34 cellular contexts compared by ENCODE assay signal in genomic region chr17:7798839-7799238, GRCh38. TPM values are rescaled to one million over a fixed set of nuclear protein-coding genes. Genes with fewer than 3 reads are reported as not detected.
"Had no signal": no experiment of that assay in that cellular context is flagged by ENCODE, and none has a peak within 500 bp of the region (broad histone marks: within the 10 kb centered on the region; RNA-seq: fewer than 3 reads in every experiment).

No MANE protein-coding gene starts in this region.

- H3K27ac Mint-ChIP-seq: activated B cell treated with CpG ODN at 0.5 μM for 24 hours; activated CD4-positive, alpha-beta memory T cell treated with anti-CD3 and anti-CD28 coated beads, Interleukin-2, amount 10 ng/mL, durations not matched to agents 7 days and 5 days; activated CD4-positive, alpha-beta T cell treated with anti-CD3 and anti-CD28 coated beads, Interleukin-2, amount 10 ng/mL, durations not matched to agents 7 days and 5 days; activated CD8-positive, alpha-beta memory T cell treated with anti-CD3 and anti-CD28 coated beads, Interleukin-2, amount 10 ng/mL, durations not matched to agents 7 days and 5 days; activated CD8-positive, alpha-beta T cell treated with anti-CD3 and anti-CD28 coated beads, Interleukin-2, amount 10 ng/mL, durations not matched to agents 7 days and 5 days; activated naive CD4-positive, alpha-beta T cell treated with anti-CD3 and anti-CD28 coated beads, Interleukin-2, amount 10 ng/mL, durations not matched to agents 7 days and 5 days; activated naive CD4-positive, alpha-beta T cell treated with anti-CD3 and anti-CD28 coated beads, Interleukin-2, amount 50 U/mL, for 24 hours; activated naive CD8-positive, alpha-beta T cell; activated naive CD8-positive, alpha-beta T cell treated with anti-CD3 and anti-CD28 coated beads, Interleukin-2, amount 10 ng/mL, durations not matched to agents 7 days and 5 days; activated naive CD8-positive, alpha-beta T cell treated with anti-CD3 and anti-CD28 coated beads, Interleukin-2, amount 50 U/mL, for 24 hours; activated T-cell treated with anti-CD3 and anti-CD28 coated beads, Interleukin-2, amount 50 U/mL, for 24 hours; activated T-helper 2 cell treated with anti-CD3 and anti-CD28 coated beads, Interferon-gamma antibody, Interleukin-2, Interleukin-4, amounts not matched to agents 10 μg/mL and 5 μg/mL and 100 μg/mL, durations not matched to agents 14 hours and 24 hours and 36 hours; T-helper 1 cell treated with Interleukin-12 subunit alpha and Interleukin-12 subunit beta and Interleukin-4 antibody, amounts not matched to agents 30 μg/mL and 1 μg/mL, for 36 hours; T-helper 2 cell treated with Interferon-gamma antibody and Interleukin-4, amounts not matched to agents 5 μg/mL and 100 μg/mL, for 36 hours had no signal

- H3K9me3 ChIP-seq: ascending aorta had no signal

- H3K36me3 Mint-ChIP-seq: activated CD8-positive, alpha-beta memory T cell treated with anti-CD3 and anti-CD28 coated beads, Interleukin-2, amount 10 ng/mL, durations not matched to agents 7 days and 5 days; activated naive CD4-positive, alpha-beta T cell treated with anti-CD3 and anti-CD28 coated beads, Interleukin-2, amount 10 ng/mL, durations not matched to agents 7 days and 5 days; activated naive CD4-positive, alpha-beta T cell treated with anti-CD3 and anti-CD28 coated beads, Interleukin-2, amount 50 U/mL, for 24 hours; activated naive CD8-positive, alpha-beta T cell; activated naive CD8-positive, alpha-beta T cell treated with anti-CD3 and anti-CD28 coated beads, Interleukin-2, amount 10 ng/mL, durations not matched to agents 7 days and 5 days had no signal

- ATAC-seq: activated CD8-positive, alpha-beta memory T cell treated with anti-CD3 and anti-CD28 coated beads, Interleukin-2, amount 10 ng/mL, durations not matched to agents 7 days and 5 days; activated CD8-positive, alpha-beta T cell treated with anti-CD3 and anti-CD28 coated beads, Interleukin-2, amount 10 ng/mL, durations not matched to agents 7 days and 5 days; activated naive CD8-positive, alpha-beta T cell treated with anti-CD3 and anti-CD28 coated beads, Interleukin-2, amount 50 U/mL, for 24 hours had no signal

- H3K9me3 Mint-ChIP-seq: activated B cell treated with CpG ODN at 0.5 μM for 24 hours; activated CD4-positive, alpha-beta memory T cell treated with anti-CD3 and anti-CD28 coated beads, Interleukin-2, amount 10 ng/mL, durations not matched to agents 7 days and 5 days; activated CD4-positive, alpha-beta T cell treated with anti-CD3 and anti-CD28 coated beads, Interleukin-2, amount 10 ng/mL, durations not matched to agents 7 days and 5 days; activated naive CD4-positive, alpha-beta T cell treated with anti-CD3 and anti-CD28 coated beads, Interleukin-2, amount 10 ng/mL, durations not matched to agents 7 days and 5 days; activated naive CD4-positive, alpha-beta T cell treated with anti-CD3 and anti-CD28 coated beads, Interleukin-2, amount 50 U/mL, for 24 hours; activated naive CD8-positive, alpha-beta T cell treated with anti-CD3 and anti-CD28 coated beads, Interleukin-2, amount 10 ng/mL, durations not matched to agents 7 days and 5 days; activated naive CD8-positive, alpha-beta T cell treated with anti-CD3 and anti-CD28 coated beads, Interleukin-2, amount 50 U/mL, for 24 hours; activated T-cell treated with anti-CD3 and anti-CD28 coated beads, Interleukin-2, amount 50 U/mL, for 24 hours; activated T-helper 2 cell treated with anti-CD3 and anti-CD28 coated beads, Interferon-gamma antibody, Interleukin-2, Interleukin-4, amounts not matched to agents 10 μg/mL and 5 μg/mL and 100 μg/mL, durations not matched to agents 14 hours and 24 hours and 36 hours; T-helper 1 cell treated with Interleukin-12 subunit alpha and Interleukin-12 subunit beta and Interleukin-4 antibody, amounts not matched to agents 30 μg/mL and 1 μg/mL, for 36 hours; T-helper 2 cell treated with Interferon-gamma antibody and Interleukin-4, amounts not matched to agents 5 μg/mL and 100 μg/mL, for 36 hours had no signal

- DNase-seq: activated B cell treated with CpG ODN at 0.5 μM for 24 hours; activated CD4-positive, alpha-beta memory T cell treated with anti-CD3 and anti-CD28 coated beads, Interleukin-2, amount 10 ng/mL, durations not matched to agents 7 days and 5 days; activated CD4-positive, alpha-beta T cell treated with anti-CD3 and anti-CD28 coated beads for 4 hours; activated CD4-positive, alpha-beta T cell treated with anti-CD3 and anti-CD28 coated beads, Interleukin-2, amount 10 ng/mL, durations not matched to agents 7 days and 5 days; activated CD4-positive, alpha-beta T cell treated with anti-CD3 and anti-CD28 coated beads, Interleukin-2, amount 50 U/mL, for 48 hours; activated CD4-positive, CD25-positive, alpha-beta regulatory T cell treated with anti-CD3 and anti-CD28 coated beads, Interleukin-2, amount 50 U/mL, for 72 hours; activated CD8-positive, alpha-beta memory T cell treated with anti-CD3 and anti-CD28 coated beads for 24 hours; activated CD8-positive, alpha-beta memory T cell treated with anti-CD3 and anti-CD28 coated beads, Interleukin-2, amount 10 ng/mL, durations not matched to agents 7 days and 5 days; activated CD8-positive, alpha-beta memory T cell treated with anti-CD3 and anti-CD28 coated beads, Interleukin-2, amount 50 U/mL, for 48 hours; activated CD8-positive, alpha-beta T cell treated with anti-CD3 and anti-CD28 coated beads, Interleukin-2, amount 10 ng/mL, durations not matched to agents 7 days and 5 days; activated effector memory CD4-positive, alpha-beta T cell treated with Interleukin-2 at 50 U/mL for 16 hours; activated gamma-delta T cell; activated naive CD4-positive, alpha-beta T cell treated with anti-CD3 and anti-CD28 coated beads, Interleukin-2, amount 10 ng/mL, durations not matched to agents 7 days and 5 days; activated naive CD4-positive, alpha-beta T cell treated with Interleukin-2 at 50 U/mL for 16 hours; activated naive CD8-positive, alpha-beta T cell treated with anti-CD3 and anti-CD28 coated beads, Interleukin-2, amount 10 ng/mL, durations not matched to agents 7 days and 5 days; activated naive CD8-positive, alpha-beta T cell treated with anti-CD3 and anti-CD28 coated beads, Interleukin-2, amount 50 U/mL, for 24 hours; activated T-cell treated with anti-CD3 and anti-CD28 coated beads, Interleukin-2, amount 50 U/mL, for 24 hours; activated T-cell treated with anti-CD3 and anti-CD28 coated beads, Interleukin-2, amount 50 U/mL, for 48 hours; central memory CD4-positive, alpha-beta T cell; SW 1271; T-helper 1 cell; T-helper 2 cell; T-helper 9 cell had no signal

- H3K36me3 ChIP-seq: ascending aorta, cardiac muscle cell had no signal

- FAIRE-seq: bronchial epithelial cell, TTC549 had no signal

- H3K4me1 ChIP-seq: ascending aorta had no signal

- H3K4me1 Mint-ChIP-seq: activated B cell treated with CpG ODN at 0.5 μM for 24 hours; activated CD4-positive, alpha-beta memory T cell treated with anti-CD3 and anti-CD28 coated beads, Interleukin-2, amount 10 ng/mL, durations not matched to agents 7 days and 5 days; activated CD4-positive, alpha-beta T cell treated with anti-CD3 and anti-CD28 coated beads, Interleukin-2, amount 10 ng/mL, durations not matched to agents 7 days and 5 days; activated CD8-positive, alpha-beta memory T cell treated with anti-CD3 and anti-CD28 coated beads, Interleukin-2, amount 10 ng/mL, durations not matched to agents 7 days and 5 days; activated naive CD4-positive, alpha-beta T cell treated with anti-CD3 and anti-CD28 coated beads, Interleukin-2, amount 10 ng/mL, durations not matched to agents 7 days and 5 days; activated naive CD4-positive, alpha-beta T cell treated with anti-CD3 and anti-CD28 coated beads, Interleukin-2, amount 50 U/mL, for 24 hours; activated naive CD8-positive, alpha-beta T cell treated with anti-CD3 and anti-CD28 coated beads, Interleukin-2, amount 10 ng/mL, durations not matched to agents 7 days and 5 days; activated naive CD8-positive, alpha-beta T cell treated with anti-CD3 and anti-CD28 coated beads, Interleukin-2, amount 50 U/mL, for 24 hours; brain had no signal

- H3K27me3 ChIP-seq: ascending aorta, cardiac muscle cell had no signal

- H3K27me3 Mint-ChIP-seq: activated CD4-positive, alpha-beta memory T cell treated with anti-CD3 and anti-CD28 coated beads, Interleukin-2, amount 10 ng/mL, durations not matched to agents 7 days and 5 days; activated CD4-positive, alpha-beta T cell treated with anti-CD3 and anti-CD28 coated beads, Interleukin-2, amount 10 ng/mL, durations not matched to agents 7 days and 5 days; activated naive CD8-positive, alpha-beta T cell had no signal

- H3K4me3 Mint-ChIP-seq: activated B cell treated with CpG ODN at 0.5 μM for 24 hours; activated CD4-positive, alpha-beta memory T cell treated with anti-CD3 and anti-CD28 coated beads, Interleukin-2, amount 10 ng/mL, durations not matched to agents 7 days and 5 days; activated CD4-positive, alpha-beta T cell treated with anti-CD3 and anti-CD28 coated beads, Interleukin-2, amount 10 ng/mL, durations not matched to agents 7 days and 5 days; activated CD8-positive, alpha-beta memory T cell treated with anti-CD3 and anti-CD28 coated beads, Interleukin-2, amount 10 ng/mL, durations not matched to agents 7 days and 5 days; activated CD8-positive, alpha-beta T cell treated with anti-CD3 and anti-CD28 coated beads, Interleukin-2, amount 10 ng/mL, durations not matched to agents 7 days and 5 days; activated naive CD4-positive, alpha-beta T cell treated with anti-CD3 and anti-CD28 coated beads, Interleukin-2, amount 10 ng/mL, durations not matched to agents 7 days and 5 days; activated naive CD4-positive, alpha-beta T cell treated with anti-CD3 and anti-CD28 coated beads, Interleukin-2, amount 50 U/mL, for 24 hours; activated naive CD8-positive, alpha-beta T cell; activated naive CD8-positive, alpha-beta T cell treated with anti-CD3 and anti-CD28 coated beads, Interleukin-2, amount 10 ng/mL, durations not matched to agents 7 days and 5 days; activated naive CD8-positive, alpha-beta T cell treated with anti-CD3 and anti-CD28 coated beads, Interleukin-2, amount 50 U/mL, for 24 hours; activated T-cell treated with anti-CD3 and anti-CD28 coated beads, Interleukin-2, amount 50 U/mL, for 24 hours; brain; T-helper 1 cell treated with Interleukin-12 subunit alpha and Interleukin-12 subunit beta and Interleukin-4 antibody, amounts not matched to agents 30 μg/mL and 1 μg/mL, for 36 hours; T-helper 2 cell treated with Interferon-gamma antibody and Interleukin-4, amounts not matched to agents 5 μg/mL and 100 μg/mL, for 36 hours had no signal

- H3K4me3 ChIP-seq: ascending aorta, cardiac muscle cell had no signal

- H3K27ac ChIP-seq: ascending aorta, cardiac muscle cell, VCaP had no signal

RNA-seq across cellular contexts. Expression of gene TMEM88, which starts 56.0 kb away (rescaled TPM):
- total RNA-seq: bronchial epithelial cell had no signal
